In the genomic region with DNA sequence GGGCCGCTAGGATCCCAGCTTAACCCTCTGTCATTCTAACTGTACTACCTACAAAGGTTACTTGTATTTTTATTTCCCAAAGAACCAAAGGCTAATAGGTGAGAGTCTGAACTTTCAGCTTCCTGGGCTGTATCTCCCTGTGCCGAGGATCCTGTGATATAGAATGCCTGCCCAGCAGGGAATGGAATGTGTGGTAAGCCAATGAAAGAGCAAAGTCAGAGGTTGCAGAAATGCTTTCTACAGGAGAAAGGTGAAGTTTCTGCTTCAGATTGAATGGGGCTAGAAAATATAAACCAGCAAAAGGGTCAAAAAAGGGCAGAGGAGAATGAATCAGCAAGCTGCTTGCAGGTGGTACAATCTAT, we compare ENCODE assay signal across 2 cellular contexts.
TF ChIP-seq lines count a peak whose summit lies in the region.

No MANE protein-coding gene starts in this region.

TF ChIP-seq in GM23338, 12 proteins besides CTCF, POLR2A, EP300 and RAD21:
- TF ChIP-seq, protein P1, sequence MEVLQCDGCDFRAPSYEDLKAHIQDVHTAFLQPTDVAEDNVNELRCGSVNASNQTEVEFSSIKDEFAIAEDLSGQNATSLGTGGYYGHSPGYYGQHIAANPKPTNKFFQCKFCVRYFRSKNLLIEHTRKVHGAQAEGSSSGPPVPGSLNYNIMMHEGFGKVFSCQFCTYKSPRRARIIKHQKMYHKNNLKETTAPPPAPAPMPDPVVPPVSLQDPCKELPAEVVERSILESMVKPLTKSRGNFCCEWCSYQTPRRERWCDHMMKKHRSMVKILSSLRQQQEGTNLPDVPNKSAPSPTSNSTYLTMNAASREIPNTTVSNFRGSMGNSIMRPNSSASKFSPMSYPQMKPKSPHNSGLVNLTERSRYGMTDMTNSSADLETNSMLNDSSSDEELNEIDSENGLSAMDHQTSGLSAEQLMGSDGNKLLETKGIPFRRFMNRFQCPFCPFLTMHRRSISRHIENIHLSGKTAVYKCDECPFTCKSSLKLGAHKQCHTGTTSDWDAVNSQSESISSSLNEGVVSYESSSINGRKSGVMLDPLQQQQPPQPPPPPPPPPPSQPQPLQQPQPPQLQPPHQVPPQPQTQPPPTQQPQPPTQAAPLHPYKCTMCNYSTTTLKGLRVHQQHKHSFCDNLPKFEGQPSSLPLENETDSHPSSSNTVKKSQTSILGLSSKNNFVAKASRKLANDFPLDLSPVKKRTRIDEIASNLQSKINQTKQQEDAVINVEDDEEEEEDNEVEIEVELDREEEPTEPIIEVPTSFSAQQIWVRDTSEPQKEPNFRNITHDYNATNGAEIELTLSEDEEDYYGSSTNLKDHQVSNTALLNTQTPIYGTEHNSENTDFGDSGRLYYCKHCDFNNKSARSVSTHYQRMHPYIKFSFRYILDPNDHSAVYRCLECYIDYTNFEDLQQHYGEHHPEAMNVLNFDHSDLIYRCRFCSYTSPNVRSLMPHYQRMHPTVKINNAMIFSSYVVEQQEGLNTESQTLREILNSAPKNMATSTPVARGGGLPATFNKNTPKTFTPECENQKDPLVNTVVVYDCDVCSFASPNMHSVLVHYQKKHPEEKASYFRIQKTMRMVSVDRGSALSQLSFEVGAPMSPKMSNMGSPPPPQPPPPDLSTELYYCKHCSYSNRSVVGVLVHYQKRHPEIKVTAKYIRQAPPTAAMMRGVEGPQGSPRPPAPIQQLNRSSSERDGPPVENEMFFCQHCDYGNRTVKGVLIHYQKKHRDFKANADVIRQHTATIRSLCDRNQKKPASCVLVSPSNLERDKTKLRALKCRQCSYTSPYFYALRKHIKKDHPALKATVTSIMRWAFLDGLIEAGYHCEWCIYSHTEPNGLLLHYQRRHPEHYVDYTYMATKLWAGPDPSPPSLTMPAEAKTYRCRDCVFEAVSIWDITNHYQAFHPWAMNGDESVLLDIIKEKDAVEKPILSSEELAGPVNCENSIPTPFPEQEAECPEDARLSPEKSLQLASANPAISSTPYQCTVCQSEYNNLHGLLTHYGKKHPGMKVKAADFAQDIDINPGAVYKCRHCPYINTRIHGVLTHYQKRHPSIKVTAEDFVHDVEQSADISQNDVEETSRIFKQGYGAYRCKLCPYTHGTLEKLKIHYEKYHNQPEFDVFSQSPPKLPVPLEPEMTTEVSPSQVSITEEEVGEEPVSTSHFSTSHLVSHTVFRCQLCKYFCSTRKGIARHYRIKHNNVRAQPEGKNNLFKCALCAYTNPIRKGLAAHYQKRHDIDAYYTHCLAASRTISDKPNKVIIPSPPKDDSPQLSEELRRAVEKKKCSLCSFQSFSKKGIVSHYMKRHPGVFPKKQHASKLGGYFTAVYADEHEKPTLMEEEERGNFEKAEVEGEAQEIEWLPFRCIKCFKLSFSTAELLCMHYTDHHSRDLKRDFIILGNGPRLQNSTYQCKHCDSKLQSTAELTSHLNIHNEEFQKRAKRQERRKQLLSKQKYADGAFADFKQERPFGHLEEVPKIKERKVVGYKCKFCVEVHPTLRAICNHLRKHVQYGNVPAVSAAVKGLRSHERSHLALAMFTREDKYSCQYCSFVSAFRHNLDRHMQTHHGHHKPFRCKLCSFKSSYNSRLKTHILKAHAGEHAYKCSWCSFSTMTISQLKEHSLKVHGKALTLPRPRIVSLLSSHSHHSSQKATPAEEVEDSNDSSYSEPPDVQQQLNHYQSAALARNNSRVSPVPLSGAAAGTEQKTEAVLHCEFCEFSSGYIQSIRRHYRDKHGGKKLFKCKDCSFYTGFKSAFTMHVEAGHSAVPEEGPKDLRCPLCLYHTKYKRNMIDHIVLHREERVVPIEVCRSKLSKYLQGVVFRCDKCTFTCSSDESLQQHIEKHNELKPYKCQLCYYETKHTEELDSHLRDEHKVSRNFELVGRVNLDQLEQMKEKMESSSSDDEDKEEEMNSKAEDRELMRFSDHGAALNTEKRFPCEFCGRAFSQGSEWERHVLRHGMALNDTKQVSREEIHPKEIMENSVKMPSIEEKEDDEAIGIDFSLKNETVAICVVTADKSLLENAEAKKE (CRISPR knock-in tag; IDR thresholded peaks at IDR 0.05), result 0 out of 2 replicates have a peak, but pooled peaks have one; percentile 31
- TF ChIP-seq NANOG (IDR thresholded peaks at IDR 0.05; ENCODE audit: borderline replicate concordance), result no peak

TF ChIP-seq in IMR-90, 13 proteins besides CTCF, POLR2A, EP300 and RAD21:
- TF ChIP-seq RCOR1 (IDR thresholded peaks at IDR 0.05; ENCODE audit: insufficient replicate concordance, low read length), result no peak
